8 cellular contexts compared by ENCODE assay signal in the genomic region with DNA sequence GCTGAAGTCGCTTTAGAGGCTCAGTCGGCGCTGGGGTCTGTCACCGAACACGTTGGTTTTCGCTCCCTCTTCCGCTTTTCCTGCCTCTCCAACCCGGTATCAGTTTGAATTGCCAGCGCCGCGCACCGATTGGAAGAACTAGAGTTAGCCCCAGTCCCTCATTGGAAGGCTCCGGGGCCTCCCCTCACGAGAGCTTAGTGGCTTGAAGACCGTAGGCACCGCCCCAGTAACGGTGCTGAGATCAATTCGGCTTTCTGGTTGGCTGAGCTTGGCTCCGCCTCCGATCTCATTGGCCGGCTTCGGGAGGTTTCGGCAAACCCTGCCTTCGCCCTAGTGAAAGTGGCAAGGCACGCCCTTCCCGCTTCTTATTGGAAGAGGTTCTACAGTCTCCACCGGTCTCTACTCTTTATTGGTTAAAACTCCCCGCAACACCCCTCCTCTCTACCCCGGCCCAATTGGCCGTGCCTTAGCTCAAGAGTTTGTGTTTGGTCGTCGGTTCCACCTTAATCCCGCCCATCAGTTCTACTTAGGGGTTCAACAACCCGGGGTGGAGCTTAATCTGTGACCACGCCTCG. TPM values are rescaled to one million over a fixed set of nuclear protein-coding genes. Genes with fewer than 3 reads are reported as not detected.
DNase-seq lines count a peak whose midpoint lies in the region; ATAC-seq, FAIRE-seq and TF ChIP-seq lines count a peak whose summit lies in the region.
"Not testable (repeated sequence)": the region's sequence is repeated elsewhere in the genome, so short reads cannot be mapped to it uniquely, and the experiment has no call there.

A gene (minus strand): TSS at position 51 of the 575 bp plus-strand sequence. CDS start 814 bp downstream, outside the sequence.

- not testable (repeated sequence) for H3K36me3 ChIP-seq in kidney (ENCODE audit: control insufficient read depth in 1 of 2, insufficient read depth in 2 of 2, low read length in 2 of 2)

- peak; percentile 100 for DNase-seq in AG09319 (ENCODE audit: extremely low read depth, low read depth)
- peak; percentile 96 for DNase-seq in NCI-H510A (lab: John Stamatoyannopoulos, UW)
- DNase-seq in activated CD4-positive, CD25-positive, alpha-beta regulatory T cell treated with anti-CD3 and anti-CD28 coated beads, Interleukin-2, amount 50 U/mL, for 72 hours: peak; percentile 90
- DNase-seq in central memory CD4-positive, alpha-beta T cell: peak; percentile 99
- peak; percentile 99 for DNase-seq in kidney
- peak; percentile 91 to 96 (median 91) for DNase-seq in stimulated activated CD4-positive, alpha-beta T cell treated with anti-CD3 and anti-CD28 coated beads, Interleukin-12 subunit alpha, Interleukin-12 subunit beta, amount 100 ng/mL, for 48 hours (ENCODE audit: low read depth in 2 of 3, low spot score in 1 of 3)

- TF ChIP-seq CTCF in AG09319 (IDR thresholded peaks at IDR 0.05; ENCODE audit: low read depth, low read length); kidney (IDR thresholded peaks at IDR 0.05; ENCODE audit: borderline replicate concordance, extremely low read depth, insufficient read depth): not testable (repeated sequence)

- peak within 1 kb of the TSS in 1 of 2 donors; percentile 47 for H3K27ac ChIP-seq in kidney (ENCODE audit: low read depth in 2 of 2, low read length in 2 of 2)

- peak within 1 kb of the TSS in 1 of 2 donors; percentile 32 for H3K4me3 ChIP-seq in kidney (ENCODE audit: low read length in 2 of 2)

- not testable (repeated sequence) for H3K9me3 ChIP-seq in kidney (ENCODE audit: control insufficient read depth in 1 of 2, low read length in 2 of 2)

- not testable (repeated sequence) for FAIRE-seq in kidney (lab: Jason Lieb, UNC)

- intact Hi-C loops in kidney (cut with DNase I): not testable (repeated sequence)

- H3K9ac ChIP-seq in kidney (ENCODE audit: low read length in 2 of 2): not testable (repeated sequence)

- H3K4me1 ChIP-seq in kidney (ENCODE audit: control insufficient read depth in 1 of 2, insufficient read depth in 1 of 2, low read depth in 1 of 2, low read length in 2 of 2): not testable (repeated sequence)

- ATAC-seq in GM19395 (IDR thresholded peaks at IDR 0.05; ENCODE audit: unreplicated experiment): peak; percentile 90
- ATAC-seq in HG03460 (IDR thresholded peaks at IDR 0.05; ENCODE audit: unreplicated experiment): peak; percentile 86

RNA-seq across cellular contexts. Expression of the gene that starts here (rescaled TPM):
- total RNA-seq in kidney: 3.4 TPM
- polyA plus RNA-seq in kidney (ENCODE audit: insufficient read depth, low read depth, low replicate concordance): 1.8 TPM
